In genomic region chr16:75226550-75227360, GRCh38 we compare ENCODE assay signal across 23 cellular contexts. TPM values are rescaled to one million over a fixed set of nuclear protein-coding genes. Genes with fewer than 3 reads are reported as not detected.
DNase-seq lines count a peak whose midpoint lies in the region; ATAC-seq and TF ChIP-seq lines count a peak whose summit lies in the region.
"Had no signal": no experiment of that assay in that cellular context is flagged by ENCODE, and none has a peak within 500 bp of the region (broad histone marks: within the 10 kb centered on the region; RNA-seq: fewer than 3 reads in every experiment).

No MANE protein-coding gene starts in this region.

- H3K27ac Mint-ChIP-seq in H9 = no peak overlapping the region; a peak in 1 of 7 replicates
- no peak overlapping the region for H3K27ac Mint-ChIP-seq in naive thymus-derived CD8-positive, alpha-beta T cell
- H3K27ac Mint-ChIP-seq: natural killer cell treated with Interleukin-12 subunit alpha and Interleukin-12 subunit beta and Interleukin-15 and Interleukin-18, amount 100 ng/mL, for 72 hours had no signal

- H3K4me3 ChIP-seq in WERI-Rb-1 (ENCODE audit: low read depth, low read length) = no peak overlapping the region
- H3K4me3 ChIP-seq in mesenchymal stem cell (ENCODE audit: insufficient read depth in 1 of 2, low read depth in 1 of 2, low read length in 2 of 2) = no peak overlapping the region
- H3K4me3 ChIP-seq: dorsolateral prefrontal cortex, tibial artery had no signal

- H3K14ac ChIP-seq in H9 (ENCODE audit: insufficient read depth, low read length) (no peak overlapping the region), mesenchymal stem cell (ENCODE audit: low read length in 2 of 2) (no peak overlapping the region)

- H3K56ac ChIP-seq in H9 (ENCODE audit: insufficient read length, low read depth, low read length) = no peak overlapping the region

- H3K9me3 Mint-ChIP-seq in H9 = no peaks in the 10 kb centered on the region; a peak in 1 of 5 replicates
- H3K9me3 Mint-ChIP-seq in naive thymus-derived CD8-positive, alpha-beta T cell = peaks cover 0 to 2% (median 0%) of the 10 kb centered on the region in 9 donors
- H3K9me3 Mint-ChIP-seq: natural killer cell treated with Interleukin-12 subunit alpha and Interleukin-12 subunit beta and Interleukin-15 and Interleukin-18, amount 100 ng/mL, for 72 hours had no signal

- H3K27ac ChIP-seq in H9 (ENCODE audit: insufficient read length, low read depth, low read length) (no peak overlapping the region), WERI-Rb-1 (no peak overlapping the region), mesenchymal stem cell (ENCODE audit: low read length, poor library complexity, severe bottlenecking) (no peak overlapping the region)
- H3K27ac ChIP-seq: epithelial cell of prostate, tibial artery had no signal

- H2AK5ac ChIP-seq in H9 (ENCODE audit: insufficient read length, low read length) (no peak overlapping the region), mesenchymal stem cell (ENCODE audit: low read length, severe bottlenecking) (no peak overlapping the region)

- H2BK5ac ChIP-seq in H9 (ENCODE audit: insufficient read length, low read length) = no peak overlapping the region
- no peak overlapping the region for H2BK5ac ChIP-seq in mesenchymal stem cell (ENCODE audit: low read depth, low read length, poor library complexity, severe bottlenecking)

- H2BK12ac ChIP-seq in H9 (ENCODE audit: insufficient read length, low read depth, low read length) (no peak overlapping the region), mesenchymal stem cell (ENCODE audit: low read length in 2 of 2) (no peak overlapping the region)

- H2BK120ac ChIP-seq in H9 (ENCODE audit: low read depth, low read length, poor library complexity, severe bottlenecking) (no peak overlapping the region), mesenchymal stem cell (ENCODE audit: low read depth, low read length) (no peak overlapping the region)

- H3K4me1 ChIP-seq in H9 (ENCODE audit: insufficient read depth, low read length) (no peaks in the 10 kb centered on the region), mesenchymal stem cell (ENCODE audit: control insufficient read depth, insufficient read depth, low read depth, low read length) (peaks cover 42% of the 10 kb centered on the region)
- H3K4me1 ChIP-seq: BE2C had no signal

- H3K27me3 ChIP-seq in H9 (ENCODE audit: insufficient read depth, low read length) = no peaks in the 10 kb centered on the region
- no peaks in the 10 kb centered on the region for H3K27me3 ChIP-seq in WERI-Rb-1 (ENCODE audit: insufficient read depth, low read depth, severe bottlenecking)
- peaks cover 0 to 8% of the 10 kb centered on the region in 2 experiments for H3K27me3 ChIP-seq in mesenchymal stem cell (ENCODE audit: control insufficient read depth in 1 of 2, insufficient read depth in 1 of 2, low read length in 2 of 2)
- H3K27me3 ChIP-seq: tibial artery had no signal

- peaks cover 4 to 30% (median 23%) of the 10 kb centered on the region in 3 experiments; a peak in 6 of 7 replicates for H3K36me3 Mint-ChIP-seq in H9 (ENCODE audit: insufficient read depth in 1 of 3, low read depth in 3 of 3)
- no peaks in the 10 kb centered on the region for H3K36me3 Mint-ChIP-seq in naive thymus-derived CD8-positive, alpha-beta T cell
- H3K36me3 Mint-ChIP-seq: natural killer cell treated with Interleukin-12 subunit alpha and Interleukin-12 subunit beta and Interleukin-15 and Interleukin-18, amount 100 ng/mL, for 72 hours had no signal

- H4K91ac ChIP-seq in H9 (ENCODE audit: insufficient read length, low read depth, low read length) = no peak overlapping the region
- no peak overlapping the region for H4K91ac ChIP-seq in mesenchymal stem cell (ENCODE audit: low read length)

- H3K27me3 Mint-ChIP-seq in H9 (ENCODE audit: low read depth) = 0 out of 2 replicates have a peak, but pooled peaks cover 2% of the 10 kb centered on the region
- H3K27me3 Mint-ChIP-seq in naive thymus-derived CD8-positive, alpha-beta T cell = peaks cover 0 to 11% (median 8%) of the 10 kb centered on the region in 5 donors

- H2BK15ac ChIP-seq in H9 (ENCODE audit: low read depth, low read length) (no peak overlapping the region), mesenchymal stem cell (ENCODE audit: low read depth, poor library complexity, severe bottlenecking) (no peak overlapping the region)

- no peaks in the 10 kb centered on the region for H3K4me1 Mint-ChIP-seq in H9
- H3K4me1 Mint-ChIP-seq in naive thymus-derived CD8-positive, alpha-beta T cell = peaks cover 0 to 2% (median 0%) of the 10 kb centered on the region in 4 donors

- H3K9ac ChIP-seq in H9 (ENCODE audit: extremely low read depth, insufficient read length, low read length) (no peak overlapping the region), mesenchymal stem cell (ENCODE audit: low read length) (no peak overlapping the region)

- WGBS in H9 (ENCODE audit: extremely low coverage, insufficient read length, low lambda C conversion rate) = no CpG with 5 or more reads among the region's 22 CpGs
- 83% methylated on average over 22 of the region's 22 CpGs for WGBS in mesenchymal stem cell

- DNase-seq in H9 = peak; percentile 33
- DNase-seq in WERI-Rb-1 = peak; percentile 6
- peak; percentile 4 for DNase-seq in mesenchymal stem cell
- no peak for DNase-seq in naive thymus-derived CD8-positive, alpha-beta T cell
- DNase-seq: BE2C; COR-L47; dorsolateral prefrontal cortex; foreskin melanocyte; NCI-H1092; NCI-H2081; NCI-H446 treated with DMSO at 0.1 percent for 48 hours; NK-92 treated with Interleukin-12 subunit alpha and Interleukin-12 subunit beta, amount 100 ng/mL, for 24 hours; posterior cingulate gyrus; stimulated activated CD4-positive, alpha-beta T cell treated with anti-CD3 and anti-CD28 coated beads, Interleukin-1b, Interleukin-23, amount 100 ng/mL, for 48 hours; stimulated activated naive CD8-positive, alpha-beta T cell treated with anti-CD3 and anti-CD28 coated beads, Interleukin-15, Interleukin-2, amounts not matched to agents 100 U/mL and 50 U/mL, for 24 hours; tibial artery had no signal

- H3K4me3 Mint-ChIP-seq in H9 = no peak overlapping the region
- H3K4me3 Mint-ChIP-seq in naive thymus-derived CD8-positive, alpha-beta T cell = no peak overlapping the region
- H3K4me3 Mint-ChIP-seq: natural killer cell treated with Interleukin-12 subunit alpha and Interleukin-12 subunit beta and Interleukin-15 and Interleukin-18, amount 100 ng/mL, for 72 hours had no signal

- H2BK20ac ChIP-seq in H9 (ENCODE audit: low read depth, low read length, poor library complexity, severe bottlenecking) = no peak overlapping the region

- POLR2A ChIA-PET in naive thymus-derived CD8-positive, alpha-beta T cell (lab: Charles Lee) = no interaction called here

- H3K9me3 ChIP-seq in H9 (ENCODE audit: control insufficient read depth, low read depth, low read length) (no peaks in the 10 kb centered on the region), WERI-Rb-1 (ENCODE audit: severe bottlenecking) (no peaks in the 10 kb centered on the region), mesenchymal stem cell (ENCODE audit: control insufficient read depth, low read length) (no peaks in the 10 kb centered on the region)
- H3K9me3 ChIP-seq: BE2C, tibial artery had no signal

- H3K23ac ChIP-seq in H9 (ENCODE audit: insufficient read length, low read depth, low read length) = no peak overlapping the region
- H3K23ac ChIP-seq in mesenchymal stem cell (ENCODE audit: low read length in 2 of 2) = no peak overlapping the region

- no peak overlapping the region for H3T11ph ChIP-seq in H9 (ENCODE audit: low read length)

- H3K23me2 ChIP-seq in H9 (ENCODE audit: insufficient read length, low read depth, low read length, poor library complexity, severe bottlenecking) = no peaks in the 10 kb centered on the region

- H3K4me2 ChIP-seq in H9 (ENCODE audit: insufficient read depth, insufficient read length, low read length) = no peak overlapping the region
- H3K4me2 ChIP-seq in mesenchymal stem cell (ENCODE audit: low read length, poor library complexity, severe bottlenecking) = no peak overlapping the region

- H3K79me1 ChIP-seq in H9 (ENCODE audit: insufficient read depth, low read depth, low read length, poor library complexity, severe bottlenecking) (no peaks in the 10 kb centered on the region), mesenchymal stem cell (replicated peaks; ENCODE audit: low read length, poor library complexity, severe bottlenecking) (peaks cover 17% of the 10 kb centered on the region)

- no peak for ATAC-seq in naive thymus-derived CD8-positive, alpha-beta T cell
- no peak for ATAC-seq in HG03460 (IDR thresholded peaks at IDR 0.05; ENCODE audit: unreplicated experiment)
- ATAC-seq: natural killer cell treated with Interleukin-12 subunit alpha and Interleukin-12 subunit beta and Interleukin-15 and Interleukin-18, amount 100 ng/mL, for 72 hours; stimulated activated naive CD8-positive, alpha-beta T cell treated with anti-CD3 and anti-CD28 coated beads, Interleukin-15, Interleukin-2, amounts not matched to agents 100 U/mL and 50 U/mL, for 24 hours had no signal

- H2AFZ ChIP-seq in H9 (ENCODE audit: low read length) = no peak overlapping the region
- H2AFZ ChIP-seq in mesenchymal stem cell (ENCODE audit: low read depth, low read length) = no peak overlapping the region

- no peak overlapping the region for H3K18ac ChIP-seq in H9 (ENCODE audit: insufficient read length, low read depth, low read length)
- H3K18ac ChIP-seq in mesenchymal stem cell (ENCODE audit: low read depth in 1 of 2, low read length in 2 of 2) = peak overlapping the region in 1 of 2 experiments; percentile 4

- H3K36me3 ChIP-seq in WERI-Rb-1 (peaks cover 19% of the 10 kb centered on the region), mesenchymal stem cell (ENCODE audit: control insufficient read depth in 1 of 2, insufficient read depth in 2 of 2, low read depth in 1 of 2, low read length in 2 of 2) (peaks cover 45 to 47% of the 10 kb centered on the region in 2 experiments)

- TF ChIP-seq CTCF in H9 (conservative IDR thresholded peaks at IDR 0.05) (no peak), WERI-Rb-1 (IDR thresholded peaks at IDR 0.05; ENCODE audit: low read depth, low read length) (no peak)

- no peak overlapping the region for H4K5ac ChIP-seq in H9 (ENCODE audit: insufficient read length, low read depth, low read length)

- H3K79me2 ChIP-seq in H9 (ENCODE audit: insufficient read depth, low read length) = no peaks in the 10 kb centered on the region

- H3K4ac ChIP-seq in H9 (ENCODE audit: low read depth, low read length) (no peak overlapping the region), mesenchymal stem cell (ENCODE audit: low read depth in 1 of 2, low read length in 2 of 2) (peak overlapping the region in 1 of 2 experiments; percentile 42)

- no peak overlapping the region for H4K8ac ChIP-seq in H9 (replicated peaks; ENCODE audit: insufficient read length, low read depth, low read length)
- peak overlapping the region; percentile 16 for H4K8ac ChIP-seq in mesenchymal stem cell (ENCODE audit: low read length)

- H4K20me1 ChIP-seq in H9 (ENCODE audit: control insufficient read depth, insufficient read depth, insufficient read length) = no peaks in the 10 kb centered on the region

RNA-seq across cellular contexts. Expression of gene CTRB1, which starts 8.0 kb away (rescaled TPM):
- total RNA-seq in H9 (2021) = not detected in 2 replicates
- not detected for polyA plus RNA-seq in mesenchymal stem cell (2013, experiment 1 of 2)
- polyA plus RNA-seq in mesenchymal stem cell (2013, experiment 2 of 2) = not detected
- total RNA-seq in naive thymus-derived CD8-positive, alpha-beta T cell = not detected
- polyA plus RNA-seq in naive thymus-derived CD8-positive, alpha-beta T cell = not detected
- total RNA-seq: bronchial epithelial cell; Daoy; kidney epithelial cell; LHCN-M2; natural killer cell treated with Interleukin-12 subunit alpha and Interleukin-12 subunit beta and Interleukin-15 and Interleukin-18, amount 100 ng/mL, for 72 hours had no signal

RNA-seq across cellular contexts. Expression of gene CTRB2, which starts 19.8 kb away (rescaled TPM):
- total RNA-seq in H9 (2021) = not detected in 2 replicates
- polyA plus RNA-seq in mesenchymal stem cell (2013, experiment 1 of 2) = not detected
- not detected for polyA plus RNA-seq in mesenchymal stem cell (2013, experiment 2 of 2)
- not detected for total RNA-seq in naive thymus-derived CD8-positive, alpha-beta T cell
- polyA plus RNA-seq in naive thymus-derived CD8-positive, alpha-beta T cell = not detected
- total RNA-seq: bronchial epithelial cell; Daoy; kidney epithelial cell; LHCN-M2; natural killer cell treated with Interleukin-12 subunit alpha and Interleukin-12 subunit beta and Interleukin-15 and Interleukin-18, amount 100 ng/mL, for 72 hours had no signal

RNA-seq across cellular contexts. Expression of gene BCAR1, which starts 24.7 kb away (rescaled TPM):
- 97.1 and 102 TPM in 2 replicates for total RNA-seq in H9 (2021)
- 169 TPM for polyA plus RNA-seq in mesenchymal stem cell (2013, experiment 1 of 2)
- 176 TPM for polyA plus RNA-seq in mesenchymal stem cell (2013, experiment 2 of 2)
- under 1 TPM in 1 of 2 experiments, not detected in 1; 0.30 TPM for total RNA-seq in naive thymus-derived CD8-positive, alpha-beta T cell
- polyA plus RNA-seq in naive thymus-derived CD8-positive, alpha-beta T cell = not detected
- total RNA-seq: natural killer cell treated with Interleukin-12 subunit alpha and Interleukin-12 subunit beta and Interleukin-15 and Interleukin-18, amount 100 ng/mL, for 72 hours had no signal

Comparison
In these comparisons a context has a peak if more than half of its experiments do, and no peak if none do; other contexts are left out.
1. DNase-seq: peak in H9 (single experiment), WERI-Rb-1 (single experiment) and mesenchymal stem cell (single experiment); none in naive thymus-derived CD8-positive, alpha-beta T cell (0 of 10).
2. RNA of gene BCAR1, which starts 24.7 kb away (total RNA-seq): 97.1 to 102 TPM in H9; 0.30 TPM in naive thymus-derived CD8-positive, alpha-beta T cell; every median in the first group is over 10 times any median in the second.